In genomic region chr16:1193825-1194581, GRCh38 we compare ENCODE assay signal across 18 cellular contexts. TPM values are rescaled to one million over a fixed set of nuclear protein-coding genes. Genes with fewer than 3 reads are reported as not detected.
DNase-seq lines count a peak whose midpoint lies in the region; ATAC-seq and TF ChIP-seq lines count a peak whose summit lies in the region.
"Had no signal": no experiment of that assay in that cellular context is flagged by ENCODE, and none has a peak within 500 bp of the region (broad histone marks: within the 10 kb centered on the region; RNA-seq: fewer than 3 reads in every experiment).

No MANE protein-coding gene starts in this region.

- no TSS peak for BruUV-seq in HCT116 (replicated peaks; lab: Mats Ljungman, UMichigan)

- H3K9me3 ChIP-seq in HCT116 (ENCODE audit: control insufficient read depth in 1 of 2, insufficient read depth in 1 of 2, low read depth in 1 of 2, low read length in 2 of 2) = no peaks in the 10 kb centered on the region
- H3K9me3 ChIP-seq: Peyer's patch had no signal

- peak overlapping the region; percentile 72 for H3K27ac ChIP-seq in HCT116 (ENCODE audit: low read depth, low read length)
- H3K27ac ChIP-seq: GM23248, Peyer's patch, SK-N-MC had no signal

- H2AFZ ChIP-seq in HCT116 (ENCODE audit: low read depth, low read length, poor library complexity, severe bottlenecking) = no peak overlapping the region
- H2AFZ ChIP-seq: GM23248 had no signal

- TF ChIP-seq POLR2A in HCT116 (IDR thresholded peaks at IDR 0.05; ENCODE audit: borderline replicate concordance, extremely low read depth, insufficient read depth, insufficient read length) = no peak
- TF ChIP-seq POLR2A in erythroblast (IDR thresholded peaks at IDR 0.05; ENCODE audit: low read length) = peak; percentile 37

- H4K20me1 ChIP-seq in HCT116 (ENCODE audit: insufficient read depth) = no peaks in the 10 kb centered on the region

- TF ChIP-seq CTCF in HCT116 (IDR thresholded peaks at IDR 0.05 in 2 of 3, conservative IDR thresholded peaks at IDR 0.05 in 1 of 3; ENCODE audit: borderline replicate concordance in 1 of 3, insufficient read depth in 1 of 3, low read depth in 2 of 3, low read length in 2 of 3) = no peak

- intact Hi-C loops in HCT116 (cut with micrococcal nuclease) = loop anchor here (1.0 to 5.0 kb wide), 3 partner anchors 42 to 137 kb away; partner anchors contain the start of gene CACNA1H

- no peaks in the 10 kb centered on the region for H3K79me2 ChIP-seq in HCT116 (ENCODE audit: insufficient read depth, low read length)

- ATAC-seq in HCT116 (peak; percentile 7; the same call in 1 of the 2 replicates), GM19452 (IDR thresholded peaks at IDR 0.05; ENCODE audit: unreplicated experiment) (no peak), esophagus mucosa (no peak), GM18519 (IDR thresholded peaks at IDR 0.05; ENCODE audit: low FRiP score, unreplicated experiment) (no peak)
- ATAC-seq in stimulated activated memory B cell treated with anti-CD40 and anti-IgM and Interleukin-4, amounts not matched to agents 10 μg/mL and 1 μg/mL and 100 μg/mL, for 72 hours = peak; percentile 13

- RAD21 ChIA-PET in HCT116 (lab: Charles Lee; ENCODE audit: low non-redundant PET in 1 of 2, low total read pairs in 2 of 2, uncharacterized antibody in 2 of 2, unreplicated experiment in 2 of 2) = interaction anchor here in 1 of 2 experiments (0.6 to 0.9 kb wide), 3 partner anchors 10 to 137 kb away, joined by 3 to 4 read pairs (median 3); no protein-coding TSS in a partner anchor

- H3K4me1 ChIP-seq in HCT116 (ENCODE audit: control insufficient read depth in 1 of 2, insufficient read depth in 2 of 2, low read length in 2 of 2) = peaks cover 22 to 44% of the 10 kb centered on the region in 2 experiments

- no peaks in the 10 kb centered on the region for H3K9me3 Mint-ChIP-seq in stimulated activated memory B cell treated with anti-CD40 and anti-IgM and Interleukin-4, amounts not matched to agents 10 μg/mL and 1 μg/mL and 100 μg/mL, for 72 hours
- H3K9me3 Mint-ChIP-seq: CD4-positive, alpha-beta memory T cell; IgD-negative memory B cell had no signal

- DNase-seq in HCT116 (ENCODE audit: low read depth, low spot score) (no peak), NCI-H69 (lab: John Stamatoyannopoulos, UW) (peak; percentile 52), erythroblast (lab: John Stamatoyannopoulos, UW) (no peak)
- DNase-seq: DMS79 treated with DMSO at 0.1 percent for 48 hours, Peyer's patch, T-helper 1 cell had no signal

- H3K36me3 Mint-ChIP-seq in stimulated activated memory B cell treated with anti-CD40 and anti-IgM and Interleukin-4, amounts not matched to agents 10 μg/mL and 1 μg/mL and 100 μg/mL, for 72 hours = no peaks in the 10 kb centered on the region
- H3K36me3 Mint-ChIP-seq: CD4-positive, alpha-beta memory T cell; IgD-negative memory B cell had no signal

- CTCF ChIA-PET in HCT116 (lab: Charles Lee) = interaction anchor here (0.9 to 1.4 kb wide), 5 partner anchors 43 to 137 kb away, joined by 3 read pairs; no protein-coding TSS in a partner anchor

- H3K27ac Mint-ChIP-seq in stimulated activated memory B cell treated with anti-CD40 and anti-IgM and Interleukin-4, amounts not matched to agents 10 μg/mL and 1 μg/mL and 100 μg/mL, for 72 hours = no peak overlapping the region
- H3K27ac Mint-ChIP-seq: CD4-positive, alpha-beta memory T cell; IgD-negative memory B cell had no signal

- H3K36me3 ChIP-seq in HCT116 (ENCODE audit: control insufficient read depth in 1 of 2, insufficient read depth in 2 of 2, low read length in 2 of 2) = no peaks in the 10 kb centered on the region
- H3K36me3 ChIP-seq: Peyer's patch had no signal

- no peak overlapping the region for H3K4me3 Mint-ChIP-seq in stimulated activated memory B cell treated with anti-CD40 and anti-IgM and Interleukin-4, amounts not matched to agents 10 μg/mL and 1 μg/mL and 100 μg/mL, for 72 hours
- H3K4me3 Mint-ChIP-seq: CD4-positive, alpha-beta memory T cell; IgD-negative memory B cell had no signal

- H3K9ac ChIP-seq in HCT116 (ENCODE audit: low read length) = peak overlapping the region; percentile 67
- H3K9ac ChIP-seq: GM23248 had no signal

- peaks cover 31% of the 10 kb centered on the region for H3K27me3 Mint-ChIP-seq in stimulated activated memory B cell treated with anti-CD40 and anti-IgM and Interleukin-4, amounts not matched to agents 10 μg/mL and 1 μg/mL and 100 μg/mL, for 72 hours

- peak overlapping the region; percentile 78 for H3K4me2 ChIP-seq in HCT116 (ENCODE audit: low read length)

- TF ChIP-seq RAD21 in HCT116 (IDR thresholded peaks at IDR 0.05; ENCODE audit: low read depth) = no peak

- H3K4me3 ChIP-seq in HCT116 (replicated peaks in 1 of 2; ENCODE audit: low read depth in 1 of 2, low read length in 2 of 2) = peak overlapping the region; percentile 28 to 58
- H3K4me3 ChIP-seq: GM23248, Peyer's patch, SK-N-MC had no signal

- POLR2A ChIA-PET in HCT116 (lab: Charles Lee) = interaction anchor here (0.9 kb wide), 1 partner anchor 137 kb away, joined by 4 read pairs; no protein-coding TSS in a partner anchor

- H3K27me3 ChIP-seq in HCT116 (ENCODE audit: insufficient read depth, low read length) = no peaks in the 10 kb centered on the region
- H3K27me3 ChIP-seq: Peyer's patch had no signal

- no peaks in the 10 kb centered on the region for H3K4me1 Mint-ChIP-seq in stimulated activated memory B cell treated with anti-CD40 and anti-IgM and Interleukin-4, amounts not matched to agents 10 μg/mL and 1 μg/mL and 100 μg/mL, for 72 hours
- H3K4me1 Mint-ChIP-seq: IgD-negative memory B cell had no signal

- no peaks in the 10 kb centered on the region for H3K9me2 ChIP-seq in HCT116 (ENCODE audit: insufficient read depth)

TF ChIP-seq in HCT116, 20 proteins besides CTCF, POLR2A, EP300 and RAD21 (continues in another document):
- TF ChIP-seq ZBTB33 (IDR thresholded peaks at IDR 0.05; ENCODE audit: extremely low read depth, insufficient replicate concordance, low read length) (no peak), SIN3A (IDR thresholded peaks at IDR 0.05; ENCODE audit: low read depth) (no peak), SP1 (IDR thresholded peaks at IDR 0.05; ENCODE audit: low read depth) (no peak), POLR2AphosphoS5 (IDR thresholded peaks at IDR 0.05; ENCODE audit: low read depth, low read length) (no peak), MAX (IDR thresholded peaks at IDR 0.05) (no peak), EGR1 (IDR thresholded peaks at IDR 0.05; ENCODE audit: low read depth) (no peak), YY1 (IDR thresholded peaks at IDR 0.05; ENCODE audit: extremely low read depth, insufficient replicate concordance, low read depth, low read length) (no peak), CBX3 (IDR thresholded peaks at IDR 0.05; ENCODE audit: low read depth) (no peak), JUND (IDR thresholded peaks at IDR 0.05) (no peak), ZFX (IDR thresholded peaks at IDR 0.05) (no peak), ELF1 (IDR thresholded peaks at IDR 0.05; ENCODE audit: borderline replicate concordance, low read depth) (no peak), REST (IDR thresholded peaks at IDR 0.05; ENCODE audit: low read depth) (no peak), EZH2 (IDR thresholded peaks at IDR 0.05) (no peak)

RNA-seq across cellular contexts. Expression of gene TPSG1, which starts 31.1 kb away (rescaled TPM):
- total RNA-seq in HCT116 (2021; ENCODE audit: unreplicated experiment) (not detected), esophagus mucosa (0.24 TPM)
- polyA plus RNA-seq in HCT116 (2012) = 0.10 and 0.16 TPM in 2 replicates
- total RNA-seq: CD4-positive, alpha-beta memory T cell; G401; GM23248; NCI-H460 had no signal
- polyA plus RNA-seq: BJ; CD4-positive, alpha-beta memory T cell; GM23248; IgD-negative memory B cell had no signal

RNA-seq across cellular contexts. Expression of gene TPSB2, which starts 36.0 kb away (rescaled TPM):
- total RNA-seq in HCT116 (2021; ENCODE audit: unreplicated experiment) = not detected
- not detected in 2 replicates for polyA plus RNA-seq in HCT116 (2012)
- total RNA-seq in esophagus mucosa = 4.5 TPM
- total RNA-seq: CD4-positive, alpha-beta memory T cell; G401; GM23248; HT-29; NCI-H460 had no signal
- polyA plus RNA-seq: BJ; CD4-positive, alpha-beta memory T cell; GM23248; IgD-negative memory B cell had no signal

RNA-seq across cellular contexts. Expression of gene CACNA1H, which starts 41.1 kb away (rescaled TPM):
- total RNA-seq in HCT116 (2021; ENCODE audit: unreplicated experiment) (24.3 TPM), esophagus mucosa (1.1 TPM)
- 26.8 and 30.7 TPM in 2 replicates for polyA plus RNA-seq in HCT116 (2012)
- polyA plus RNA-seq: GM23248, IgD-negative memory B cell had no signal

RNA-seq across cellular contexts. Expression of gene TPSAB1, which starts 46.5 kb away (rescaled TPM):
- total RNA-seq in HCT116 (2021; ENCODE audit: unreplicated experiment) (0.25 TPM), esophagus mucosa (4.6 TPM)
- not detected in 2 replicates for polyA plus RNA-seq in HCT116 (2012)
- total RNA-seq: CD4-positive, alpha-beta memory T cell; G401; GM23248; HT-29; NCI-H460 had no signal
- polyA plus RNA-seq: BJ; CD4-positive, alpha-beta memory T cell; GM23248; IgD-negative memory B cell had no signal

Comparison
In these comparisons a context has a peak if more than half of its experiments do, and no peak if none do; other contexts are left out.
1. ATAC-seq: peak in HCT116 (single experiment) and stimulated activated memory B cell treated with anti-CD40 and anti-IgM and Interleukin-4, amounts not matched to agents 10 μg/mL and 1 μg/mL and 100 μg/mL, for 72 hours (single experiment); none in GM19452 (single experiment), esophagus mucosa (single experiment) and GM18519 (single experiment).
2. RNA of gene CACNA1H, which starts 41.1 kb away (total RNA-seq): 24.3 TPM in HCT116 (single experiment); 1.1 TPM in esophagus mucosa (single experiment); every median in the first group is over 10 times any median in the second.